ENCODE assay signal across 8 cellular contexts in the genomic region with DNA sequence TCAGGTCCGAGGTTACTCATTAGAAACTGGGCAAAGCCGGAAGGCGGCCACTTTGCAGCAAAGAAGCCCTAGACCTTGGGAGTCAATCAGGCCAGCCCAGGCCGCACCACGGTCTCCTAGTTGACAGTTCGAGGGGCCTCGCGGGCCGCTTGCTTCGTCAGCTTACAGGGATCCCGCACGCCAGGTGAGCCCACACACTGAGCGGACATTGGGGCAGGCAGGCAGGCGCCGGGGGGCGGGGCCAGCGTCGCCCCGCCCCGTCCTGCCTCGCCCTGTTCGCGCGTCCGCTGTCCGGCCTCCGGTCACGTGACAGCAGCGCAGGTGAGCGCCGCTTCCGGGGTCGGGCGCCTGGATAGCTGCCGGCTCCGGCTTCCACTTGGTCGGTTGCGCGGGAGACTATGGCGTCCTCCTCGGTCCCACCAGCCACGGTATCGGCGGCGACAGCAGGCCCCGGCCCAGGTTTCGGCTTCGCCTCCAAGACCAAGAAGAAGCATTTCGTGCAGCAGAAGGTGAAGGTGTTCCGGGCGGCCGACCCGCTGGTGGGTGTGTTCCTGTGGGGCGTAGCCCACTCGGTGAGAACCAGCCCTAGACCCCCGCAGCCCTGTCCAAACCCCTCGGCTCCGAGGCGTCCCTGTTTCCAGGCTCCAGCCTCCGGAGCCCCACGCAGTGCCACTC. TPM values are rescaled to one million over a fixed set of nuclear protein-coding genes. Genes with fewer than 3 reads are reported as not detected.
A peak's percentile ranks its signal among the peaks of the same experiment; 100 is the strongest.
DNase-seq lines count a peak whose midpoint lies in the region; ATAC-seq lines count a peak whose summit lies in the region.

PIP4K2C (plus strand) TSS at position 301 of the 675 bp plus-strand sequence; CDS start at position 399, 98 bp downstream.

- peaks cover 15 to 23% of the 10 kb centered on the region in 2 donors for H3K36me3 Mint-ChIP-seq in CD4-positive, alpha-beta memory T cell
- H3K36me3 Mint-ChIP-seq in activated CD8-positive, alpha-beta memory T cell treated with anti-CD3 and anti-CD28 coated beads, Interleukin-2, amount 10 ng/mL, durations not matched to agents 7 days and 5 days: peaks cover 8% of the 10 kb centered on the region

- peak within 1 kb of the TSS; percentile 63 for H3K27ac ChIP-seq in CD4-positive, alpha-beta memory T cell (ENCODE audit: low read depth, low read length)

- no peaks in the 10 kb centered on the region for H3K9me3 ChIP-seq in CD4-positive, alpha-beta memory T cell (ENCODE audit: control insufficient read depth in 1 of 2, low read length in 2 of 2)
- H3K9me3 ChIP-seq in endocrine pancreas (ENCODE audit: control insufficient read depth, low read length): no peaks in the 10 kb centered on the region

- H3K36me3 ChIP-seq in CD4-positive, alpha-beta memory T cell (ENCODE audit: insufficient read depth, low read length): peaks cover 9% of the 10 kb centered on the region
- no peaks in the 10 kb centered on the region for H3K36me3 ChIP-seq in endocrine pancreas (ENCODE audit: control insufficient read depth, insufficient read depth, low read length)

- peak within 1 kb of the TSS; percentile 73 to 96 (median 91) for H3K27ac Mint-ChIP-seq in CD4-positive, alpha-beta memory T cell
- H3K27ac Mint-ChIP-seq in activated CD8-positive, alpha-beta memory T cell treated with anti-CD3 and anti-CD28 coated beads, Interleukin-2, amount 10 ng/mL, durations not matched to agents 7 days and 5 days: peak within 1 kb of the TSS; percentile 81

- peak; percentile 95 for ATAC-seq in GM19452 (IDR thresholded peaks at IDR 0.05; ENCODE audit: unreplicated experiment)
- peak; percentile 86 for ATAC-seq in HG03565 (IDR thresholded peaks at IDR 0.05; ENCODE audit: unreplicated experiment)
- ATAC-seq in activated CD8-positive, alpha-beta memory T cell treated with anti-CD3 and anti-CD28 coated beads, Interleukin-2, amount 10 ng/mL, durations not matched to agents 7 days and 5 days: peak; percentile 98

- peak within 1 kb of the TSS; percentile 86 to 92 (median 90) for H3K4me3 Mint-ChIP-seq in CD4-positive, alpha-beta memory T cell
- H3K4me3 Mint-ChIP-seq in activated CD8-positive, alpha-beta memory T cell treated with anti-CD3 and anti-CD28 coated beads, Interleukin-2, amount 10 ng/mL, durations not matched to agents 7 days and 5 days: peak within 1 kb of the TSS; percentile 83

- peaks cover 23 to 39% (median 30%) of the 10 kb centered on the region in 4 donors for H3K4me1 Mint-ChIP-seq in CD4-positive, alpha-beta memory T cell
- H3K4me1 Mint-ChIP-seq in activated CD8-positive, alpha-beta memory T cell treated with anti-CD3 and anti-CD28 coated beads, Interleukin-2, amount 10 ng/mL, durations not matched to agents 7 days and 5 days: peaks cover 22% of the 10 kb centered on the region

- peak within 1 kb of the TSS; percentile 86 for H3K9ac ChIP-seq in endocrine pancreas (ENCODE audit: control insufficient read depth, insufficient read depth, low read length)

- H3K27me3 Mint-ChIP-seq in CD4-positive, alpha-beta memory T cell: no peaks in the 10 kb centered on the region
- no peaks in the 10 kb centered on the region for H3K27me3 Mint-ChIP-seq in activated CD8-positive, alpha-beta memory T cell treated with anti-CD3 and anti-CD28 coated beads, Interleukin-2, amount 10 ng/mL, durations not matched to agents 7 days and 5 days

- POLR2A ChIA-PET in CD4-positive, alpha-beta memory T cell (lab: Charles Lee; ENCODE audit: partially characterized antibody): interaction anchor here (0.8 to 1.9 kb wide), 11 partner anchors 9 to 161 kb away, joined by 3 to 7 read pairs (median 4); partner anchors contain the start of genes CDK4, DTX3, GLI1 and TSPAN31

- H3K9me3 Mint-ChIP-seq in CD4-positive, alpha-beta memory T cell: no peaks in the 10 kb centered on the region
- H3K9me3 Mint-ChIP-seq in activated CD8-positive, alpha-beta memory T cell treated with anti-CD3 and anti-CD28 coated beads, Interleukin-2, amount 10 ng/mL, durations not matched to agents 7 days and 5 days (ENCODE audit: low read depth): no peaks in the 10 kb centered on the region

- peak; percentile 73 to 83 (median 75) for DNase-seq in CD4-positive, alpha-beta memory T cell
- peak; percentile 63 for DNase-seq in NOMO-1 treated with DMSO at 0.1 percent for 48 hours (lab: John Stamatoyannopoulos, UW; ENCODE audit: unreplicated experiment)
- DNase-seq in activated CD8-positive, alpha-beta memory T cell treated with anti-CD3 and anti-CD28 coated beads, Interleukin-2, amount 10 ng/mL, durations not matched to agents 7 days and 5 days: peak; percentile 89
- DNase-seq in mesenteric fat pad (ENCODE audit: low spot score): peak; percentile 94
- DNase-seq in stimulated activated CD8-positive, alpha-beta memory T cell treated with anti-CD3 and anti-CD28 coated beads, Interleukin-15, amount 100 ng/mL, for 1 hour (ENCODE audit: low read depth): peak; percentile 46

- peaks cover 27% of the 10 kb centered on the region for H3K4me1 ChIP-seq in CD4-positive, alpha-beta memory T cell (ENCODE audit: insufficient read depth, low read length)
- peaks cover 3% of the 10 kb centered on the region for H3K4me1 ChIP-seq in endocrine pancreas (ENCODE audit: control insufficient read depth, insufficient read depth, low read length)

- CTCF ChIA-PET in CD4-positive, alpha-beta memory T cell (lab: Charles Lee; ENCODE audit: partially characterized antibody): interaction anchor here (1.0 to 4.2 kb wide), 7 partner anchors 8 to 42 kb away, joined by 3 to 60 read pairs (median 5); partner anchors contain the start of gene B4GALNT1
- CTCF ChIA-PET in activated CD8-positive, alpha-beta memory T cell treated with anti-CD3 and anti-CD28 coated beads, Interleukin-2, amount 10 ng/mL, durations not matched to agents 7 days and 5 days (lab: Charles Lee): interaction anchor here (0.6 to 5.8 kb wide), 15 partner anchors 9 to 349 kb away, joined by 3 to 77 read pairs (median 5); partner anchors contain the start of genes ARHGEF25, B4GALNT1 and OS9

- peak within 1 kb of the TSS; percentile 54 to 87 for H3K4me3 ChIP-seq in CD4-positive, alpha-beta memory T cell (ENCODE audit: low read length in 2 of 2)
- H3K4me3 ChIP-seq in endocrine pancreas (ENCODE audit: control insufficient read depth, insufficient read depth, low read length): peak within 1 kb of the TSS; percentile 79

- intact Hi-C loops in CD4-positive, alpha-beta memory T cell (cut with micrococcal nuclease): loop anchor here (1.0 to 2.0 kb wide), 6 partner anchors 8 to 129 kb away; partner anchors contain the start of genes ARHGEF25, DCTN2 and DDIT3

- no peaks in the 10 kb centered on the region for H3K27me3 ChIP-seq in CD4-positive, alpha-beta memory T cell (ENCODE audit: insufficient read depth, low read length)
- H3K27me3 ChIP-seq in endocrine pancreas (ENCODE audit: control insufficient read depth, insufficient read depth, low read length): no peaks in the 10 kb centered on the region

RNA-seq across cellular contexts. Expression of gene PIP4K2C, which starts in this region (rescaled TPM):
- total RNA-seq in CD4-positive, alpha-beta memory T cell: 10 to 100 TPM; 32.4 to 36.0 TPM
- 10 to 100 TPM; 30.4 to 45.0 TPM for polyA plus RNA-seq in CD4-positive, alpha-beta memory T cell
- total RNA-seq in activated CD8-positive, alpha-beta memory T cell treated with anti-CD3 and anti-CD28 coated beads, Interleukin-2, amount 10 ng/mL, durations not matched to agents 7 days and 5 days: 10 to 100 TPM; 21.4 to 22.2 TPM
- total RNA-seq in mesenteric fat pad: 14.3 TPM

Comparison
In these comparisons a context has a peak if more than half of its experiments do, and no peak if none do; other contexts are left out.
1. Peak in every context shown above with its lines: DNase-seq, ATAC-seq, H3K4me3 ChIP-seq and H3K27ac ChIP-seq.